ENCODE assay signal across 26 cellular contexts in the genomic region with DNA sequence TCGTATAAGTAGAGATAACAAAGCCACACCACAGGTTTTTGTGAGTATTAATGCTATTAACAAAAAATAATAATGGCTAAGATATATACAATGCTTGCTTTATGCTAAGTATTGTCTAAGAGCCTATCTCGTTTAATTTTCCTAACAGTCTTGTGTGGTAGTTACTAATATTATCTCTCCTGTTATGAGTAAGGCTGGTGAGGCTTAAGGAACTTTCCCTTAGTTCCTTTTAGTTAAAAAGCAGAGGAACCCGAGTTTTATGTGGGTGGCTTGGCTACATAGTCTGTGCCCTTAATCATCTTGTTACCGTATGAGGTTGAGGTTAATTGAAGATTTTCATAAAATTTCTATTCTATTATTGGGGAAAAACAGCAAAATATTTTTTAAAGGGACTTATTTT.
DNase-seq lines count a peak whose midpoint lies in the region; ATAC-seq, FAIRE-seq and TF ChIP-seq lines count a peak whose summit lies in the region.
"Had no signal": no experiment of that assay in that cellular context is flagged by ENCODE, and none has a peak within 500 bp of the region (broad histone marks: within the 10 kb centered on the region; RNA-seq: fewer than 3 reads in every experiment).

No MANE protein-coding gene starts in this region.

- TF ChIP-seq CTCF in GM12878 (IDR thresholded peaks at IDR 0.05 in 2 of 3, conservative IDR thresholded peaks at IDR 0.05 in 1 of 3; ENCODE audit: control insufficient read depth in 2 of 3, extremely low read depth in 1 of 3, insufficient read depth in 1 of 3, low read depth in 3 of 3, low read length in 3 of 3): no peak
- no peak for TF ChIP-seq CTCF in BE2C (IDR thresholded peaks at IDR 0.05; ENCODE audit: low read depth, low read length)
- TF ChIP-seq CTCF in GM13976 (IDR thresholded peaks at IDR 0.05; ENCODE audit: borderline replicate concordance, control extremely low read depth, extremely low read depth, insufficient read depth, missing control alignments): no peak

- CTCF ChIA-PET in GM12878 (lab: Yijun Ruan, JAX): no interaction called here

- no peaks in the 10 kb centered on the region for H3K79me2 ChIP-seq in GM12878 (ENCODE audit: control insufficient read depth, insufficient read depth, low read length)

- TF ChIP-seq POLR2A in GM12878 (IDR thresholded peaks at IDR 0.05; ENCODE audit: low read depth, low read length): no peak

- no peak for DNase-seq in GM12878 (ENCODE audit: low read depth, low spot score)
- no peak for DNase-seq in BE2C
- no peak for DNase-seq in GM13976 (ENCODE audit: low spot score)
- no peak for DNase-seq in effector CD4-positive, alpha-beta T cell
- no peak for DNase-seq in kidney tubule cell (ENCODE audit: low spot score)
- DNase-seq: CD4-positive, alpha-beta T cell; HCEC 1CT; Kasumi-1; NCI-H1105; NCI-H146; NCI-H2029; NCI-H446; NCI-H524 treated with DMSO at 0.1 percent for 48 hours; NCI-H774; RPMI8226; SHP77; T-helper 1 cell had no signal

- H3K27ac ChIP-seq in GM12878 (ENCODE audit: control insufficient read depth, insufficient read depth): no peak overlapping the region
- H3K27ac ChIP-seq: BLaER1 treated with 17β-estradiol and CSF1 and Interleukin-3, amounts not matched to agents 10 nM and 100 nM had no signal

- H3K4me2 ChIP-seq in GM12878 (ENCODE audit: control insufficient read depth, insufficient read depth): no peak overlapping the region

- H3K9me3 ChIP-seq in GM12878 (replicated peaks; ENCODE audit: control insufficient read depth, insufficient read depth, low read length) (no peaks in the 10 kb centered on the region), BE2C (no peaks in the 10 kb centered on the region)

- no peaks in the 10 kb centered on the region for H3K27me3 ChIP-seq in GM12878 (replicated peaks in 1 of 2; ENCODE audit: control insufficient read depth in 2 of 2, insufficient read depth in 2 of 2, low read length in 1 of 2)
- no peaks in the 10 kb centered on the region for H3K27me3 ChIP-seq in BE2C
- H3K27me3 ChIP-seq: BLaER1 treated with 17β-estradiol and CSF1 and Interleukin-3, amounts not matched to agents 10 nM and 100 nM had no signal

- no TSS peak for BruUV-seq in GM12878 (replicated peaks; lab: Mats Ljungman, UMichigan)

- 15% methylated on average over 4 of the region's 4 CpGs for whole genome bisulfite sequencing in GM12878 (ENCODE audit: insufficient coverage, insufficient replicate concordance, low lambda C conversion rate, missing lambda C conversion rate)

- no peak overlapping the region for H3K4me3 ChIP-seq in GM12878
- no peak overlapping the region for H3K4me3 ChIP-seq in BE2C (ENCODE audit: low read depth, low read length)
- H3K4me3 ChIP-seq: BLaER1 treated with 17β-estradiol and CSF1 and Interleukin-3, amounts not matched to agents 10 nM and 100 nM; K562 had no signal

- no peak overlapping the region for H3K9ac ChIP-seq in GM12878 (ENCODE audit: control insufficient read depth, insufficient read depth, low read length)
- H3K9ac ChIP-seq: BLaER1 treated with 17β-estradiol and CSF1 and Interleukin-3, amounts not matched to agents 10 nM and 100 nM had no signal

- no peak for TF ChIP-seq RAD21 in GM12878 (IDR thresholded peaks at IDR 0.05; ENCODE audit: insufficient read depth, low read depth, low read length)

- no peaks in the 10 kb centered on the region for H4K20me1 ChIP-seq in GM12878 (ENCODE audit: control insufficient read depth, insufficient read depth)
- H4K20me1 ChIP-seq: BLaER1 treated with 17β-estradiol and CSF1 and Interleukin-3, amounts not matched to agents 10 nM and 100 nM had no signal

- RAD21 ChIA-PET in GM12878 (lab: Charles Lee; ENCODE audit: unreplicated experiment): no interaction called here

- no peak for TF ChIP-seq EP300 in GM12878 (IDR thresholded peaks at IDR 0.05; ENCODE audit: borderline replicate concordance in 1 of 2, control insufficient read depth in 1 of 2, low read depth in 2 of 2, low read length in 2 of 2)

- ATAC-seq in GM19351 (IDR thresholded peaks at IDR 0.05; ENCODE audit: unreplicated experiment) (peak; percentile 35), HG02852 (IDR thresholded peaks at IDR 0.05; ENCODE audit: unreplicated experiment) (peak; percentile 35), HG03442 (IDR thresholded peaks at IDR 0.05; ENCODE audit: unreplicated experiment) (peak; percentile 41), GM12878 (peak; percentile 21; the same call in 1 of the 3 replicates)
- ATAC-seq: K562 had no signal

- SMC1A ChIA-PET in GM12878 (lab: Charles Lee; ENCODE audit: uncharacterized antibody, unreplicated experiment): no interaction called here

- intact Hi-C loops in GM12878 (cut with micrococcal nuclease; ENCODE audit: unreplicated experiment): loop anchor here (10.0 kb wide), 1 partner anchor 225 kb away; no protein-coding TSS in a partner anchor

- peaks cover 29% of the 10 kb centered on the region for H3K4me1 ChIP-seq in GM12878 (ENCODE audit: control insufficient read depth, insufficient read depth, low read length)
- H3K4me1 ChIP-seq in BE2C: peaks cover 2% of the 10 kb centered on the region; the same call in 1 of the 2 replicates

- POLR2A ChIA-PET in GM12878 (lab: Charles Lee): no interaction called here

- H3K36me3 ChIP-seq in GM12878 (ENCODE audit: control insufficient read depth in 2 of 2, insufficient read depth in 2 of 2, low read length in 1 of 2): no peaks in the 10 kb centered on the region
- H3K36me3 ChIP-seq in BE2C: no peaks in the 10 kb centered on the region
- H3K36me3 ChIP-seq: BLaER1 treated with 17β-estradiol and CSF1 and Interleukin-3, amounts not matched to agents 10 nM and 100 nM had no signal

- no peak for FAIRE-seq in GM12878 (lab: Jason Lieb, UNC)
- FAIRE-seq: A204.1, D721Med, H1, HTR-8/SVneo, K562 had no signal

- no peak overlapping the region; the same call in 1 of the 2 replicates for H2AFZ ChIP-seq in GM12878 (ENCODE audit: control insufficient read depth, low read depth, low read length)

- in situ Hi-C loops in GM12878 (cut with MboI): no loop called here
- in situ Hi-C loops in GM13976 (cut with MboI; ENCODE audit: low sequenced_read_pairs, unreplicated experiment): no loop called here

TF ChIP-seq in GM12878, 131 proteins besides CTCF, POLR2A, EP300 and RAD21 (continues in another document):
- TF ChIP-seq SREBF1 (IDR thresholded peaks at IDR 0.05; ENCODE audit: low read length): no peak
- peak; percentile 56; the same call in 1 of the 2 replicates for TF ChIP-seq NFIC (IDR thresholded peaks at IDR 0.05; ENCODE audit: low read depth, low read length)
- TF ChIP-seq ZNF384 (IDR thresholded peaks at IDR 0.05; ENCODE audit: borderline replicate concordance, low read depth, low read length): no peak
- TF ChIP-seq PAX5 (IDR thresholded peaks at IDR 0.05; ENCODE audit: borderline replicate concordance, low read depth, low read length): no peak
- TF ChIP-seq, protein P1, sequence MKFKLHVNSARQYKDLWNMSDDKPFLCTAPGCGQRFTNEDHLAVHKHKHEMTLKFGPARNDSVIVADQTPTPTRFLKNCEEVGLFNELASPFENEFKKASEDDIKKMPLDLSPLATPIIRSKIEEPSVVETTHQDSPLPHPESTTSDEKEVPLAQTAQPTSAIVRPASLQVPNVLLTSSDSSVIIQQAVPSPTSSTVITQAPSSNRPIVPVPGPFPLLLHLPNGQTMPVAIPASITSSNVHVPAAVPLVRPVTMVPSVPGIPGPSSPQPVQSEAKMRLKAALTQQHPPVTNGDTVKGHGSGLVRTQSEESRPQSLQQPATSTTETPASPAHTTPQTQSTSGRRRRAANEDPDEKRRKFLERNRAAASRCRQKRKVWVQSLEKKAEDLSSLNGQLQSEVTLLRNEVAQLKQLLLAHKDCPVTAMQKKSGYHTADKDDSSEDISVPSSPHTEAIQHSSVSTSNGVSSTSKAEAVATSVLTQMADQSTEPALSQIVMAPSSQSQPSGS (IDR thresholded peaks at IDR 0.05; ENCODE audit: low read length): 0 out of 2 replicates have a peak, but pooled peaks have one; percentile 31
- peak; percentile 35; the same call in 1 of the 2 replicates for TF ChIP-seq MTA2 (IDR thresholded peaks at IDR 0.05; ENCODE audit: low read depth)
- TF ChIP-seq YY1 (IDR thresholded peaks at IDR 0.05; ENCODE audit: low read depth, low read length): no peak
- peak; percentile 72 for TF ChIP-seq MEF2A (IDR thresholded peaks at IDR 0.05; ENCODE audit: insufficient read depth, low read depth, low read length)
- TF ChIP-seq, protein P2, sequence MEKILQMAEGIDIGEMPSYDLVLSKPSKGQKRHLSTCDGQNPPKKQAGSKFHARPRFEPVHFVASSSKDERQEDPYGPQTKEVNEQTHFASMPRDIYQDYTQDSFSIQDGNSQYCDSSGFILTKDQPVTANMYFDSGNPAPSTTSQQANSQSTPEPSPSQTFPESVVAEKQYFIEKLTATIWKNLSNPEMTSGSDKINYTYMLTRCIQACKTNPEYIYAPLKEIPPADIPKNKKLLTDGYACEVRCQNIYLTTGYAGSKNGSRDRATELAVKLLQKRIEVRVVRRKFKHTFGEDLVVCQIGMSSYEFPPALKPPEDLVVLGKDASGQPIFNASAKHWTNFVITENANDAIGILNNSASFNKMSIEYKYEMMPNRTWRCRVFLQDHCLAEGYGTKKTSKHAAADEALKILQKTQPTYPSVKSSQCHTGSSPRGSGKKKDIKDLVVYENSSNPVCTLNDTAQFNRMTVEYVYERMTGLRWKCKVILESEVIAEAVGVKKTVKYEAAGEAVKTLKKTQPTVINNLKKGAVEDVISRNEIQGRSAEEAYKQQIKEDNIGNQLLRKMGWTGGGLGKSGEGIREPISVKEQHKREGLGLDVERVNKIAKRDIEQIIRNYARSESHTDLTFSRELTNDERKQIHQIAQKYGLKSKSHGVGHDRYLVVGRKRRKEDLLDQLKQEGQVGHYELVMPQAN (conservative IDR thresholded peaks at IDR 0.05): no peak
- TF ChIP-seq GABPA (IDR thresholded peaks at IDR 0.05; ENCODE audit: low read depth): no peak
- TF ChIP-seq RUNX3 (IDR thresholded peaks at IDR 0.05; ENCODE audit: low read length): peak; percentile 70
- no peak for TF ChIP-seq CHD4 (IDR thresholded peaks at IDR 0.05)
- no peak for TF ChIP-seq BHLHE40 (IDR thresholded peaks at IDR 0.05; ENCODE audit: borderline replicate concordance in 1 of 2, low read depth in 2 of 2, low read length in 1 of 2)
- 0 out of 4 replicates have a peak, but pooled peaks of 1 of the 2 experiments have one; percentile 29 for TF ChIP-seq ETV6 (conservative IDR thresholded peaks at IDR 0.05 in 1 of 2, IDR thresholded peaks at IDR 0.05 in 1 of 2; ENCODE audit: borderline replicate concordance in 1 of 2, low read depth in 1 of 2)
- TF ChIP-seq IKZF2 (IDR thresholded peaks at IDR 0.05): peak in 1 of 2 experiments; percentile 24; a peak in 1 of 4 replicates
- 0 out of 2 replicates have a peak, but pooled peaks have one; percentile 25 for TF ChIP-seq BCL11A (IDR thresholded peaks at IDR 0.05; ENCODE audit: low read depth, low read length)
- TF ChIP-seq NR2C2 (IDR thresholded peaks at IDR 0.05; ENCODE audit: borderline replicate concordance, control insufficient read depth, insufficient read length, low read depth): no peak
- TF ChIP-seq SMARCA5 (IDR thresholded peaks at IDR 0.05): no peak
- TF ChIP-seq NR2F1 (conservative IDR thresholded peaks at IDR 0.05): no peak
- TF ChIP-seq RELA (IDR thresholded peaks at IDR 0.05; ENCODE audit: borderline replicate concordance, partially characterized antibody): no peak
